ENCODE assay signal across 1 cellular context in the genomic region with DNA sequence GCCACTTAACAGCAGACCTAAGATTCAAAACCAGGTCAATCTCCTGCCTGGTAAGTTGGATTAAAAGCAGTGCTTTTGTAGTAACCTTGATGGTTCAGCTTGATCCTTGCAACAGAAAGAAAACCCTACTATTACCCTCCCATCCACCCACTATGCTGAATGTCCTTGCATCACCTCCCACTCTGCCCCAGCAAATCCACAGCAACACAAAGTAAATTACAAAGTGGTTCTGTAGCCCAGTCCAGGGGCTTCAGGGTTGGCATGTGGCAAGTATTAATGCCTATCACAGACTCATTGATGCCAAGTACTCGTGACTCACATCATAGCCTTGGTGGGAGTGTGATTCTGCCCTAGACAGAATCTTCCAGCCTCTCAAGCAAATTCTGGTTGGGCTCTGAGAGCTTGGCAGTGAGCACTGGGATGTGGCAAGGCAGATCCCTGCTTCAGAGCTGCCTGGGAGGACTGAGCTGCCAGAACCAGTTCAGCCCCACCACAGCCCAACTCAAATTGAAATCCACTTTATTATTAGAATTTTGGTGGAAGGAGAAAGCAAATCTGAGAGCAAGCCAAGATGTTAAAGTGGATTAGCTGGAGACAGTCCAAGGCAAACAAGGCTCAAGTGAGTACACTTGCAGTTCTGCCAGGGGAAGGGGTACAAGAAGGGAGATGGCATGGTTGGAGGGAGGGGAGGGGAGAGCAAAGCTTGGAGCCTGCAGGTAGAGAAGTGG.
TF ChIP-seq lines count a peak whose summit lies in the region.

No MANE protein-coding gene starts in this region.

TF ChIP-seq in HepG2, 621 proteins besides CTCF, POLR2A, EP300 and RAD21 (continued from another document):
- TF ChIP-seq, protein P1, sequence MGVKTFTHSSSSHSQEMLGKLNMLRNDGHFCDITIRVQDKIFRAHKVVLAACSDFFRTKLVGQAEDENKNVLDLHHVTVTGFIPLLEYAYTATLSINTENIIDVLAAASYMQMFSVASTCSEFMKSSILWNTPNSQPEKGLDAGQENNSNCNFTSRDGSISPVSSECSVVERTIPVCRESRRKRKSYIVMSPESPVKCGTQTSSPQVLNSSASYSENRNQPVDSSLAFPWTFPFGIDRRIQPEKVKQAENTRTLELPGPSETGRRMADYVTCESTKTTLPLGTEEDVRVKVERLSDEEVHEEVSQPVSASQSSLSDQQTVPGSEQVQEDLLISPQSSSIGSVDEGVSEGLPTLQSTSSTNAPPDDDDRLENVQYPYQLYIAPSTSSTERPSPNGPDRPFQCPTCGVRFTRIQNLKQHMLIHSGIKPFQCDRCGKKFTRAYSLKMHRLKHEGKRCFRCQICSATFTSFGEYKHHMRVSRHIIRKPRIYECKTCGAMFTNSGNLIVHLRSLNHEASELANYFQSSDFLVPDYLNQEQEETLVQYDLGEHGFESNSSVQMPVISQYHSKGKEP (CRISPR knock-in tag; IDR thresholded peaks at IDR 0.05), result no peak
- TF ChIP-seq, protein P2, sequence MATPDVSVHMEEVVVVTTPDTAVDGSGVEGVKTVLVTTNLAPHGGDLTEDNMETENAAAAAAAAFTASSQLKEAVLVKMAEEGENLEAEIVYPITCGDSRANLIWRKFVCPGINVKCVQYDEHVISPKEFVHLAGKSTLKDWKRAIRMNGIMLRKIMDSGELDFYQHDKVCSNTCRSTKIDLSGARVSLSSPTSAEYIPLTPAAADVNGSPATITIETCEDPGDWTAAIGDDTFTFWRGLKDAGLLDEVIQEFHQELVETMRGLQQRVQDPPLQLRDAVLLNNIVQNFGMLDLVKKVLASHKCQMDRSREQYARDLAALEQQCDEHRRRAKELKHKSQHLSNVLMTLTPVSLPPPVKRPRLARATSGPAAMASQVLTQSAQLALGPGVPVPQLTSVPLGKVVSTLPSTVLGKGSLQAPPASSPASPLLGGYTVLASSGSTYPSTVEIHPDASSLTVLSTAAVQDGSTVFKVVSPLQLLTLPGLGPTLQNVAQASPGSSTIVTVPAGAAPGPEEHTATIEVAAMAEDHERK (CRISPR knock-in tag; IDR thresholded peaks at IDR 0.05; ENCODE audit: low read depth), result no peak
- TF ChIP-seq NAIF1 (CRISPR knock-in tag; IDR thresholded peaks at IDR 0.05; ENCODE audit: borderline replicate concordance) (no peak), ZNF431 (CRISPR knock-in tag; IDR thresholded peaks at IDR 0.05; ENCODE audit: borderline replicate concordance, low read depth) (no peak), SIX4 (CRISPR knock-in tag; IDR thresholded peaks at IDR 0.05) (no peak), ZNF572 (CRISPR knock-in tag; IDR thresholded peaks at IDR 0.05) (no peak)
- TF ChIP-seq, protein P3, sequence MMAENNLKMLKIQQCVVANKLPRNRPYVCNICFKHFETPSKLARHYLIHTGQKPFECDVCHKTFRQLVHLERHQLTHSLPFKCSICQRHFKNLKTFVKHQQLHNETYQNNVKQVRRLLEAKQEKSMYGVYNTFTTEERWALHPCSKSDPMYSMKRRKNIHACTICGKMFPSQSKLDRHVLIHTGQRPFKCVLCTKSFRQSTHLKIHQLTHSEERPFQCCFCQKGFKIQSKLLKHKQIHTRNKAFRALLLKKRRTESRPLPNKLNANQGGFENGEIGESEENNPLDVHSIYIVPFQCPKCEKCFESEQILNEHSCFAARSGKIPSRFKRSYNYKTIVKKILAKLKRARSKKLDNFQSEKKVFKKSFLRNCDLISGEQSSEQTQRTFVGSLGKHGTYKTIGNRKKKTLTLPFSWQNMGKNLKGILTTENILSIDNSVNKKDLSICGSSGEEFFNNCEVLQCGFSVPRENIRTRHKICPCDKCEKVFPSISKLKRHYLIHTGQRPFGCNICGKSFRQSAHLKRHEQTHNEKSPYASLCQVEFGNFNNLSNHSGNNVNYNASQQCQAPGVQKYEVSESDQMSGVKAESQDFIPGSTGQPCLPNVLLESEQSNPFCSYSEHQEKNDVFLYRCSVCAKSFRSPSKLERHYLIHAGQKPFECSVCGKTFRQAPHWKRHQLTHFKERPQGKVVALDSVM (CRISPR knock-in tag; IDR thresholded peaks at IDR 0.05), result no peak
- TF ChIP-seq, protein P4, sequence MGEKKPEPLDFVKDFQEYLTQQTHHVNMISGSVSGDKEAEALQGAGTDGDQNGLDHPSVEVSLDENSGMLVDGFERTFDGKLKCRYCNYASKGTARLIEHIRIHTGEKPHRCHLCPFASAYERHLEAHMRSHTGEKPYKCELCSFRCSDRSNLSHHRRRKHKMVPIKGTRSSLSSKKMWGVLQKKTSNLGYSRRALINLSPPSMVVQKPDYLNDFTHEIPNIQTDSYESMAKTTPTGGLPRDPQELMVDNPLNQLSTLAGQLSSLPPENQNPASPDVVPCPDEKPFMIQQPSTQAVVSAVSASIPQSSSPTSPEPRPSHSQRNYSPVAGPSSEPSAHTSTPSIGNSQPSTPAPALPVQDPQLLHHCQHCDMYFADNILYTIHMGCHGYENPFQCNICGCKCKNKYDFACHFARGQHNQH (CRISPR knock-in tag; IDR thresholded peaks at IDR 0.05), result no peak
- TF ChIP-seq, protein P5, sequence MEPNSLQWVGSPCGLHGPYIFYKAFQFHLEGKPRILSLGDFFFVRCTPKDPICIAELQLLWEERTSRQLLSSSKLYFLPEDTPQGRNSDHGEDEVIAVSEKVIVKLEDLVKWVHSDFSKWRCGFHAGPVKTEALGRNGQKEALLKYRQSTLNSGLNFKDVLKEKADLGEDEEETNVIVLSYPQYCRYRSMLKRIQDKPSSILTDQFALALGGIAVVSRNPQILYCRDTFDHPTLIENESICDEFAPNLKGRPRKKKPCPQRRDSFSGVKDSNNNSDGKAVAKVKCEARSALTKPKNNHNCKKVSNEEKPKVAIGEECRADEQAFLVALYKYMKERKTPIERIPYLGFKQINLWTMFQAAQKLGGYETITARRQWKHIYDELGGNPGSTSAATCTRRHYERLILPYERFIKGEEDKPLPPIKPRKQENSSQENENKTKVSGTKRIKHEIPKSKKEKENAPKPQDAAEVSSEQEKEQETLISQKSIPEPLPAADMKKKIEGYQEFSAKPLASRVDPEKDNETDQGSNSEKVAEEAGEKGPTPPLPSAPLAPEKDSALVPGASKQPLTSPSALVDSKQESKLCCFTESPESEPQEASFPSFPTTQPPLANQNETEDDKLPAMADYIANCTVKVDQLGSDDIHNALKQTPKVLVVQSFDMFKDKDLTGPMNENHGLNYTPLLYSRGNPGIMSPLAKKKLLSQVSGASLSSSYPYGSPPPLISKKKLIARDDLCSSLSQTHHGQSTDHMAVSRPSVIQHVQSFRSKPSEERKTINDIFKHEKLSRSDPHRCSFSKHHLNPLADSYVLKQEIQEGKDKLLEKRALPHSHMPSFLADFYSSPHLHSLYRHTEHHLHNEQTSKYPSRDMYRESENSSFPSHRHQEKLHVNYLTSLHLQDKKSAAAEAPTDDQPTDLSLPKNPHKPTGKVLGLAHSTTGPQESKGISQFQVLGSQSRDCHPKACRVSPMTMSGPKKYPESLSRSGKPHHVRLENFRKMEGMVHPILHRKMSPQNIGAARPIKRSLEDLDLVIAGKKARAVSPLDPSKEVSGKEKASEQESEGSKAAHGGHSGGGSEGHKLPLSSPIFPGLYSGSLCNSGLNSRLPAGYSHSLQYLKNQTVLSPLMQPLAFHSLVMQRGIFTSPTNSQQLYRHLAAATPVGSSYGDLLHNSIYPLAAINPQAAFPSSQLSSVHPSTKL (CRISPR knock-in tag; IDR thresholded peaks at IDR 0.05), result no peak
- TF ChIP-seq, protein P6, sequence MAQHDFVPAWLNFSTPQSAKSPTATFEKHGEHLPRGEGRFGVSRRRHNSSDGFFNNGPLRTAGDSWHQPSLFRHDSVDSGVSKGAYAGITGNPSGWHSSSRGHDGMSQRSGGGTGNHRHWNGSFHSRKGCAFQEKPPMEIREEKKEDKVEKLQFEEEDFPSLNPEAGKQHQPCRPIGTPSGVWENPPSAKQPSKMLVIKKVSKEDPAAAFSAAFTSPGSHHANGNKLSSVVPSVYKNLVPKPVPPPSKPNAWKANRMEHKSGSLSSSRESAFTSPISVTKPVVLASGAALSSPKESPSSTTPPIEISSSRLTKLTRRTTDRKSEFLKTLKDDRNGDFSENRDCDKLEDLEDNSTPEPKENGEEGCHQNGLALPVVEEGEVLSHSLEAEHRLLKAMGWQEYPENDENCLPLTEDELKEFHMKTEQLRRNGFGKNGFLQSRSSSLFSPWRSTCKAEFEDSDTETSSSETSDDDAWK (CRISPR knock-in tag; IDR thresholded peaks at IDR 0.05), result no peak
TF ChIP-seq in HepG2: peak in this region for 0.
